Comparison of ENCODE assay signal across 1 cellular context in genomic region chr7:2520131-2520807, GRCh38.
TF ChIP-seq lines count a peak whose summit lies in the region.

No MANE protein-coding gene starts in this region.

TF ChIP-seq in HepG2, 621 proteins besides CTCF, POLR2A, EP300 and RAD21:
- TF ChIP-seq EZH2 (conservative IDR thresholded peaks at IDR 0.05; ENCODE audit: low read depth, low read length) (peak; percentile 59; the same call in 1 of the 2 replicates), MLXIP (CRISPR knock-in tag; IDR thresholded peaks at IDR 0.05; ENCODE audit: borderline replicate concordance) (no peak), MYPOP (CRISPR knock-in tag; IDR thresholded peaks at IDR 0.05) (peak; percentile 31; the same call in 1 of the 2 replicates), DNMT1 (CRISPR knock-in tag; IDR thresholded peaks at IDR 0.05) (no peak), ZNF784 (CRISPR knock-in tag; IDR thresholded peaks at IDR 0.05; ENCODE audit: borderline replicate concordance) (0 out of 2 replicates have a peak, but pooled peaks have one; percentile 35), ARID4A (CRISPR knock-in tag; IDR thresholded peaks at IDR 0.05; ENCODE audit: borderline replicate concordance) (0 out of 2 replicates have a peak, but pooled peaks have one; percentile 26), ZNF687 (CRISPR knock-in tag; IDR thresholded peaks at IDR 0.05) (peak; percentile 28; the same call in 1 of the 2 replicates)
